8 cellular contexts compared by ENCODE assay signal in the genomic region with DNA sequence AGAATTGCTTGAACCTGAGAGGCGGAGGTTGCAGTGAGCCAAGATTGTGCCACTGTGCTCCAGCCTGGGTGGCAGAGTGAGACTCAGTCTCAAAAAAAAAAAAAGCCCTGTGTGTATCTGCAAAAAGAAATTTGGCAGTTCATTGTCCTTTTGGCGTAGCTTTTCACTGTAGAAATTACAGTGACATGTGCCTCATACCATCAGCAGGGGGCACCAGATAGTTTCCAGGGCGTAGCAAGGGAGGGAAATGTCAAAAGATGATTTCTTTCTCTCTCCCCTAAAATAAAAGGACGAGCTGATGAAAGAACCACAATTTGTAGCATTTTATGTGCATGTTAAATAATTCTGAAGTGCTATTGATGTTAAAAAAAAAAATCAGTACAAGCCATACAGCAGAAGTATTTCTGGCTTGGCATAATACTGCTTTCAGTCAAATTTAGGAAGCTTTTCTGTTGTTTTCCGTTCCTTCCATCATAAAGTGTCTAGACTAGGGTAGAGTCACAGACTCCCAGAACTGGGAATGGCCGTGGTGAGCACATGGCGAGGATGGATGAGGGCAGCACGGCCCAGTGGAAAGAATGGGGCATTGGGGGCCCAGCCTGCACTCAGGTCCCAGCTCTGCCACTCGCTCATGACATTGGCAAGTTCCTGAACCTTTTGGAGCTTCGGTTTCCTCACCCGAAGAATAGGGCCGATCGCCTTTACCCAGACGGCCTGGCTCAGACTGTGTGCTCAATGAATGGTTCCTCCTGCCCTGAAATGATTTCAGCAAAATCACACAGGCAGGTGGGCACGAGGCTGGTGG. TPM values are rescaled to one million over a fixed set of nuclear protein-coding genes. Genes with fewer than 3 reads are reported as not detected.
DNase-seq lines count a peak whose midpoint lies in the region; ATAC-seq, FAIRE-seq and TF ChIP-seq lines count a peak whose summit lies in the region.

No MANE protein-coding gene starts in this region.

- no peak overlapping the region for H3K27ac ChIP-seq in neural cell (ENCODE audit: low read length)

- no peaks in the 10 kb centered on the region for H3K36me3 ChIP-seq in neural cell (ENCODE audit: insufficient read depth, low read length)

- no peak overlapping the region for H3K4me3 ChIP-seq in AG10803 (ENCODE audit: low read length)
- no peak overlapping the region for H3K4me3 ChIP-seq in epithelial cell of esophagus (ENCODE audit: low read length)
- peak overlapping the region; percentile 97 for H3K4me3 ChIP-seq in neural cell (ENCODE audit: low read length)

- TF ChIP-seq CTCF in AG10803 (conservative IDR thresholded peaks at IDR 0.05; ENCODE audit: low read length) (peak; percentile 91), epithelial cell of esophagus (IDR thresholded peaks at IDR 0.05; ENCODE audit: insufficient read depth, low read depth, low read length, missing control alignments) (peak; percentile 85), neural cell (IDR thresholded peaks at IDR 0.05; ENCODE audit: poor library complexity, severe bottlenecking) (peak; percentile 87)

- peak; percentile 86 for FAIRE-seq in GM18507 (lab: Jason Lieb, UNC)

- H3K4me2 ChIP-seq in neural cell (ENCODE audit: low read length), result no peak overlapping the region

- H4K20me1 ChIP-seq in neural cell (ENCODE audit: insufficient read depth), result no peaks in the 10 kb centered on the region

- H3K9ac ChIP-seq in neural cell (ENCODE audit: low read length), result peak overlapping the region; percentile 31

- TF ChIP-seq EP300 in neural cell (conservative IDR thresholded peaks at IDR 0.05; ENCODE audit: poor library complexity, severe bottlenecking), result no peak

- peak; percentile 77 for TF ChIP-seq RAD21 in neural cell (conservative IDR thresholded peaks at IDR 0.05)

- H3K9me3 ChIP-seq in neural cell (ENCODE audit: low read length), result no peaks in the 10 kb centered on the region

- ATAC-seq in HG02840 (IDR thresholded peaks at IDR 0.05; ENCODE audit: low FRiP score, unreplicated experiment), result no peak

- DNase-seq in AG10803 (ENCODE audit: low read depth) (peak; percentile 65), GM18507 (ENCODE audit: extremely low spot score, insufficient read length, low read depth) (no peak), NCI-H774 (lab: John Stamatoyannopoulos, UW) (peak; percentile 5), epithelial cell of esophagus (ENCODE audit: low read depth) (peak; percentile 66), cortex of kidney (lab: John Stamatoyannopoulos, UW) (no peak)
- peak; percentile 67 for DNase-seq in activated CD8-positive, alpha-beta memory T cell treated with anti-CD3 and anti-CD28 coated beads for 24 hours

- no peak overlapping the region for H2AFZ ChIP-seq in neural cell (ENCODE audit: low read depth, low read length)

- no peaks in the 10 kb centered on the region for H3K9me2 ChIP-seq in neural cell (ENCODE audit: insufficient read depth, low read length)

- peaks cover 3% of the 10 kb centered on the region for H3K79me2 ChIP-seq in neural cell (replicated peaks; ENCODE audit: insufficient read depth, low read length)

- H3F3A ChIP-seq in neural cell (ENCODE audit: insufficient read depth, low read length, poor library complexity, severe bottlenecking), result no peaks in the 10 kb centered on the region

- no peaks in the 10 kb centered on the region for H3K27me3 ChIP-seq in neural cell (ENCODE audit: insufficient read depth, low read depth, low read length)

TF ChIP-seq in neural cell, 6 proteins besides CTCF, POLR2A, EP300 and RAD21:
- TF ChIP-seq TAF1 (IDR thresholded peaks at IDR 0.05; ENCODE audit: low read depth), result no peak
- TF ChIP-seq, protein P1, sequence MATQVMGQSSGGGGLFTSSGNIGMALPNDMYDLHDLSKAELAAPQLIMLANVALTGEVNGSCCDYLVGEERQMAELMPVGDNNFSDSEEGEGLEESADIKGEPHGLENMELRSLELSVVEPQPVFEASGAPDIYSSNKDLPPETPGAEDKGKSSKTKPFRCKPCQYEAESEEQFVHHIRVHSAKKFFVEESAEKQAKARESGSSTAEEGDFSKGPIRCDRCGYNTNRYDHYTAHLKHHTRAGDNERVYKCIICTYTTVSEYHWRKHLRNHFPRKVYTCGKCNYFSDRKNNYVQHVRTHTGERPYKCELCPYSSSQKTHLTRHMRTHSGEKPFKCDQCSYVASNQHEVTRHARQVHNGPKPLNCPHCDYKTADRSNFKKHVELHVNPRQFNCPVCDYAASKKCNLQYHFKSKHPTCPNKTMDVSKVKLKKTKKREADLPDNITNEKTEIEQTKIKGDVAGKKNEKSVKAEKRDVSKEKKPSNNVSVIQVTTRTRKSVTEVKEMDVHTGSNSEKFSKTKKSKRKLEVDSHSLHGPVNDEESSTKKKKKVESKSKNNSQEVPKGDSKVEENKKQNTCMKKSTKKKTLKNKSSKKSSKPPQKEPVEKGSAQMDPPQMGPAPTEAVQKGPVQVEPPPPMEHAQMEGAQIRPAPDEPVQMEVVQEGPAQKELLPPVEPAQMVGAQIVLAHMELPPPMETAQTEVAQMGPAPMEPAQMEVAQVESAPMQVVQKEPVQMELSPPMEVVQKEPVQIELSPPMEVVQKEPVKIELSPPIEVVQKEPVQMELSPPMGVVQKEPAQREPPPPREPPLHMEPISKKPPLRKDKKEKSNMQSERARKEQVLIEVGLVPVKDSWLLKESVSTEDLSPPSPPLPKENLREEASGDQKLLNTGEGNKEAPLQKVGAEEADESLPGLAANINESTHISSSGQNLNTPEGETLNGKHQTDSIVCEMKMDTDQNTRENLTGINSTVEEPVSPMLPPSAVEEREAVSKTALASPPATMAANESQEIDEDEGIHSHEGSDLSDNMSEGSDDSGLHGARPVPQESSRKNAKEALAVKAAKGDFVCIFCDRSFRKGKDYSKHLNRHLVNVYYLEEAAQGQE (IDR thresholded peaks at IDR 0.05; ENCODE audit: borderline replicate concordance), result no peak
- no peak for TF ChIP-seq POLR2AphosphoS5 (IDR thresholded peaks at IDR 0.05)
- no peak for TF ChIP-seq EZH2 (IDR thresholded peaks at IDR 0.05; ENCODE audit: borderline replicate concordance, insufficient read depth, low read length, poor library complexity, severe bottlenecking)
- no peak for TF ChIP-seq MXI1 (conservative IDR thresholded peaks at IDR 0.05; ENCODE audit: poor library complexity, severe bottlenecking)
- TF ChIP-seq SMC3 (conservative IDR thresholded peaks at IDR 0.05; ENCODE audit: poor library complexity), result peak; percentile 89

RNA-seq across cellular contexts. Expression of gene RFLNB, which starts 33.3 kb away (rescaled TPM):
- polyA plus RNA-seq in neural cell, result 1.8 and 2.1 TPM in 2 replicates
- 1.7 and 2.4 TPM in 2 replicates for polyA minus RNA-seq in neural cell

RNA-seq across cellular contexts. Expression of gene RPH3AL, which starts 59.8 kb away (rescaled TPM):
- 0.84 and 0.87 TPM in 2 replicates for polyA plus RNA-seq in neural cell
- polyA minus RNA-seq in neural cell, result 2.9 and 4.2 TPM in 2 replicates

Comparison
In these comparisons a context has a peak if more than half of its experiments do, and no peak if none do; other contexts are left out.
1. DNase-seq: peak in AG10803 (single experiment), NCI-H774 (single experiment), activated CD8-positive, alpha-beta memory T cell treated with anti-CD3 and anti-CD28 coated beads for 24 hours (single experiment) and epithelial cell of esophagus (single experiment); none in GM18507 (single experiment) and cortex of kidney (single experiment).
2. Peak in every context shown above with its lines, with median percentiles within 50 percentile points of each other: CTCF ChIP-seq.